ENCODE assay signal across 1 cellular context in the genomic region with DNA sequence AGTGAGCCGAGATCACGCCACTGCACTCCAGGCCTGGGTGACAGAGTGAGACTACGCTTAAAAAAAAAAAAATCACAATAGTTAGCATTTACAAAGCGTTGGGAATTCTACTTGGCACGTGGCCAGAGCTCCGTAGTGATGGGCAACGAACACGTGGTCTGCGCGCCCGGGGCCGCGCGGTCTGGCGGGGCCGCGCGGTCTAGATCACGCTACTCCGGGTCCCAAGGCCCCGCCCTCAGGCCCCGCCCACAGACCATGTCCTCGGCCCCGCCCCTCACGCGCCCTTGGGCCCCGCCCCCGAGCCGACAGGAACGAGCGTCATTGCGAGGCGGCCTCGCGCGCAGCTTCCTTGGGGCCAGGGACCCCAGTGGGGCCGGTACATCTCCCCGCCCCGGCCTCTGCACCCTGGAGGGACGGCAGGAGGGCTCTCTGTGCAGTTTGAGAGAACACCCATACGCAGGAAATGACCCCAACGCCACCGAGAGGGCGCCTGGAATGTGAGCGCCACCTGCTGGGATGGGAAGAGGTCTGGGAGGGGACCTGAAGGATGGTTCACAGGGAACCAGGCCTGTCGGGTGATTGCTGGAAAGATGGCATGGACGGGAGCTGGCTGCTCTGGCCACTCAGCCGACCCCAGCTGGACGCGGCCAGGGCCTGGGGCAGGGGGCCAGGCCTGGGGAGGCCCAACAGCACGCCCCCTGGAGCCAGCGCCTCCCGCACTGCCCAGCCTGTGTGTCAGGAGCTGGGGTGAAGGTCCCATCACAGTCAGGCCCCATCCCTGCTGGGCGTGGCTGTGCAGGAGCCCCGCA.
TF ChIP-seq lines count a peak whose summit lies in the region.

No MANE protein-coding gene starts in this region.

TF ChIP-seq in HEK293, 187 proteins besides CTCF, POLR2A, EP300 and RAD21 (continued from another document and continues in another):
- TF ChIP-seq HIC1 (tag by site-specific recombination; IDR thresholded peaks at IDR 0.05): peak; percentile 62; the same call in 1 of the 2 replicates
- TF ChIP-seq ZNF394 (tag by site-specific recombination; IDR thresholded peaks at IDR 0.05; ENCODE audit: borderline replicate concordance): 0 out of 2 replicates have a peak, but pooled peaks have one; percentile 49
- no peak for TF ChIP-seq BCL6B (tag by site-specific recombination; IDR thresholded peaks at IDR 0.05)
- TF ChIP-seq ZNF138 (tag by site-specific recombination; IDR thresholded peaks at IDR 0.05; ENCODE audit: borderline replicate concordance): no peak
- no peak for TF ChIP-seq ZBTB1 (tag by site-specific recombination; IDR thresholded peaks at IDR 0.05)
- peak; percentile 94 for TF ChIP-seq KLF9 (tag by site-specific recombination; IDR thresholded peaks at IDR 0.05; ENCODE audit: low read depth)
- no peak for TF ChIP-seq ZNF26 (tag by site-specific recombination; IDR thresholded peaks at IDR 0.05)
- TF ChIP-seq ZNF555 (tag by site-specific recombination; conservative IDR thresholded peaks at IDR 0.05): no peak
- no peak for TF ChIP-seq ZNF433 (tag by site-specific recombination; IDR thresholded peaks at IDR 0.05; ENCODE audit: low read depth)
- no peak for TF ChIP-seq ZNF776 (tag by site-specific recombination; IDR thresholded peaks at IDR 0.05; ENCODE audit: borderline replicate concordance)
- TF ChIP-seq PRDM10 (tag by site-specific recombination; IDR thresholded peaks at IDR 0.05): peak; percentile 44
- no peak for TF ChIP-seq ZBTB21 (tag by site-specific recombination; IDR thresholded peaks at IDR 0.05)
- TF ChIP-seq SP2 (tag by site-specific recombination; IDR thresholded peaks at IDR 0.05): peak; percentile 81
- no peak for TF ChIP-seq ZNF585B (tag by site-specific recombination; IDR thresholded peaks at IDR 0.05)
- TF ChIP-seq ZNF473 (tag by site-specific recombination; IDR thresholded peaks at IDR 0.05): no peak
- peak; percentile 74 for TF ChIP-seq ZNF335 (tag by site-specific recombination; conservative IDR thresholded peaks at IDR 0.05)
- TF ChIP-seq, protein P1, sequence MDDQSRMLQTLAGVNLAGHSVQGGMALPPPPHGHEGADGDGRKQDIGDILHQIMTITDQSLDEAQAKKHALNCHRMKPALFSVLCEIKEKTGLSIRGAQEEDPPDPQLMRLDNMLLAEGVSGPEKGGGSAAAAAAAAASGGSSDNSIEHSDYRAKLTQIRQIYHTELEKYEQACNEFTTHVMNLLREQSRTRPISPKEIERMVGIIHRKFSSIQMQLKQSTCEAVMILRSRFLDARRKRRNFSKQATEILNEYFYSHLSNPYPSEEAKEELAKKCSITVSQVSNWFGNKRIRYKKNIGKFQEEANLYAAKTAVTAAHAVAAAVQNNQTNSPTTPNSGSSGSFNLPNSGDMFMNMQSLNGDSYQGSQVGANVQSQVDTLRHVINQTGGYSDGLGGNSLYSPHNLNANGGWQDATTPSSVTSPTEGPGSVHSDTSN (CRISPR knock-in tag; IDR thresholded peaks at IDR 0.05): 0 out of 2 replicates have a peak, but pooled peaks have one; percentile 20
- peak; percentile 47; the same call in 1 of the 2 replicates for TF ChIP-seq KLF1 (tag by site-specific recombination; IDR thresholded peaks at IDR 0.05)
- no peak for TF ChIP-seq HOXA7 (CRISPR knock-in tag; IDR thresholded peaks at IDR 0.05; ENCODE audit: borderline replicate concordance)
- peak; percentile 87 for TF ChIP-seq KLF8 (tag by site-specific recombination; IDR thresholded peaks at IDR 0.05)
- no peak for TF ChIP-seq MZF1 (tag by site-specific recombination; IDR thresholded peaks at IDR 0.05; ENCODE audit: borderline replicate concordance)
- TF ChIP-seq ZNF211 (tag by site-specific recombination; IDR thresholded peaks at IDR 0.05; ENCODE audit: low read depth): no peak
- no peak for TF ChIP-seq ZNF221 (tag by site-specific recombination; IDR thresholded peaks at IDR 0.05; ENCODE audit: borderline replicate concordance)
- peak; percentile 40; the same call in 1 of the 2 replicates for TF ChIP-seq ZNF660 (tag by site-specific recombination; IDR thresholded peaks at IDR 0.05)
- TF ChIP-seq ZSCAN23 (tag by site-specific recombination; IDR thresholded peaks at IDR 0.05): no peak
- no peak for TF ChIP-seq ZNF701 (tag by site-specific recombination; IDR thresholded peaks at IDR 0.05)
- no peak for TF ChIP-seq ZNF354C (tag by site-specific recombination; IDR thresholded peaks at IDR 0.05; ENCODE audit: borderline replicate concordance, low read depth)
- TF ChIP-seq ZNF654 (tag by site-specific recombination; IDR thresholded peaks at IDR 0.05; ENCODE audit: low read depth): peak; percentile 63
- no peak for TF ChIP-seq ZNF18 (tag by site-specific recombination; IDR thresholded peaks at IDR 0.05)
- TF ChIP-seq KLF17 (tag by site-specific recombination; IDR thresholded peaks at IDR 0.05): peak; percentile 82; the same call in 1 of the 2 replicates
- no peak for TF ChIP-seq TCF7L2 (IDR thresholded peaks at IDR 0.05; ENCODE audit: borderline replicate concordance, low read depth, low read length)
- TF ChIP-seq ZNF23 (tag by site-specific recombination; IDR thresholded peaks at IDR 0.05; ENCODE audit: borderline replicate concordance): no peak
- no peak for TF ChIP-seq ZNF837 (tag by site-specific recombination; IDR thresholded peaks at IDR 0.05)
- no peak for TF ChIP-seq ZNF404 (tag by site-specific recombination; IDR thresholded peaks at IDR 0.05)
- no peak for TF ChIP-seq ZFHX2 (tag by site-specific recombination; conservative IDR thresholded peaks at IDR 0.05)
- TF ChIP-seq ZBTB44 (tag by site-specific recombination; IDR thresholded peaks at IDR 0.05): no peak
- no peak for TF ChIP-seq ZNF626 (tag by site-specific recombination; IDR thresholded peaks at IDR 0.05)
- TF ChIP-seq ZNF423 (tag by site-specific recombination; IDR thresholded peaks at IDR 0.05): peak; percentile 67; the same call in 1 of the 2 replicates
- no peak for TF ChIP-seq ZNF133 (tag by site-specific recombination; IDR thresholded peaks at IDR 0.05)
- peak; percentile 84 for TF ChIP-seq GLIS1 (tag by site-specific recombination; IDR thresholded peaks at IDR 0.05)
- no peak for TF ChIP-seq ZNF214 (tag by site-specific recombination; IDR thresholded peaks at IDR 0.05; ENCODE audit: borderline replicate concordance)
- no peak for TF ChIP-seq SETDB1 (IDR thresholded peaks at IDR 0.05; ENCODE audit: insufficient read length, low read length)
- peak; percentile 48; the same call in 1 of the 2 replicates for TF ChIP-seq ZBTB48 (tag by site-specific recombination; IDR thresholded peaks at IDR 0.05)
- no peak for TF ChIP-seq ZNF274 (IDR thresholded peaks at IDR 0.05; ENCODE audit: low read length)
- TF ChIP-seq ZNF274 (tag by site-specific recombination; IDR thresholded peaks at IDR 0.05; ENCODE audit: borderline replicate concordance): no peak
- TF ChIP-seq, protein P2, sequence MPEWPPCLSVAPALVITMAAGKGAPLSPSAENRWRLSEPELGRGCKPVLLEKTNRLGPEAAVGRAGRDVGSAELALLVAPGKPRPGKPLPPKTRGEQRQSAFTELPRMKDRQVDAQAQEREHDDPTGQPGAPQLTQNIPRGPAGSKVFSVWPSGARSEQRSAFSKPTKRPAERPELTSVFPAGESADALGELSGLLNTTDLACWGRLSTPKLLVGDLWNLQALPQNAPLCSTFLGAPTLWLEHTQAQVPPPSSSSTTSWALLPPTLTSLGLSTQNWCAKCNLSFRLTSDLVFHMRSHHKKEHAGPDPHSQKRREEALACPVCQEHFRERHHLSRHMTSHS (tag by site-specific recombination; IDR thresholded peaks at IDR 0.05): no peak
- TF ChIP-seq HOXC10 (CRISPR knock-in tag; IDR thresholded peaks at IDR 0.05): no peak
